23 cellular contexts compared by ENCODE assay signal in the genomic region with DNA sequence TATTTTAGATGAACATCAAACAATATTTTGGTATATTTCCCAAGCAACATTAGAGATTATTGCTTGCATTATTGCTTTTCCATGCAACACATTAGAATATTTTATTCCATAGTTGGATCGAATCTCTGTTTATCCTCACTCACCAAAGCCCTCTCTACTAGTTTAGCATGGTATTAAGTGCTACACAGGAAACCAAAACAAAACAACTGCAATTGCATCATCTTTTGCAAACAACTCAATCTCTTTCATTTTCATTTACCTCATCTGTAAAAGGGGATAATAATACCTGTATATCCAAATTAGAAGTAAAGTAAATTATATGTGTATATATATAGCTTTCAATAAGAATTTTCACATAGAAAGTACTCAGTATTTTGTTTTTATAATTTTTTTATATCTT.
"Had no signal": no experiment of that assay in that cellular context is flagged by ENCODE, and none has a peak within 500 bp of the region (broad histone marks: within the 10 kb centered on the region; RNA-seq: fewer than 3 reads in every experiment).

No MANE protein-coding gene starts in this region.

- ATAC-seq: activated naive CD4-positive, alpha-beta T cell treated with anti-CD3 and anti-CD28 coated beads, Interleukin-2, amount 50 U/mL, for 72 hours; activated naive CD8-positive, alpha-beta T cell treated with anti-CD3 and anti-CD28 coated beads, Interleukin-2, amount 50 U/mL, for 24 hours; activated T-cell treated with anti-CD3 and anti-CD28 coated beads, Interleukin-2, amount 50 U/mL, for 4 hours; Panc1; Right ventricle myocardium inferior; T-cell had no signal

- H3K27ac ChIP-seq: SK-N-MC, VCaP had no signal

- H3K4me3 ChIP-seq: SK-N-MC had no signal

- DNase-seq: activated CD4-positive, alpha-beta memory T cell treated with anti-CD3 and anti-CD28 coated beads for 36 hours; activated CD4-positive, alpha-beta T cell treated with anti-CD3 and anti-CD28 coated beads, Interleukin-2, amount 10 ng/mL, durations not matched to agents 7 days and 5 days; activated CD4-positive, CD25-positive, alpha-beta regulatory T cell; activated CD8-positive, alpha-beta memory T cell treated with anti-CD3 and anti-CD28 coated beads for 24 hours; activated effector memory CD4-positive, alpha-beta T cell treated with anti-CD3 and anti-CD28 coated beads, Interleukin-2, amount 50 U/mL, for 16 hours; activated naive CD4-positive, alpha-beta T cell treated with Interleukin-2 at 50 U/mL for 16 hours; activated naive CD8-positive, alpha-beta T cell treated with anti-CD3 and anti-CD28 coated beads, Interleukin-2, amount 50 U/mL, for 24 hours; activated T-cell treated with anti-CD3 and anti-CD28 coated beads, Interleukin-2, amount 50 U/mL, for 4 hours; amygdala; cortex of kidney; NCI-H1092 treated with DMSO at 0.1 percent for 48 hours; NCI-H1417 treated with DMSO at 0.1 percent for 48 hours; NCI-H1694; NCI-H2029 treated with DMSO at 0.1 percent for 48 hours; NCI-H510A treated with DMSO at 0.1 percent for 48 hours; NCI-H69; RPMI8226; T-cell had no signal
